In the genomic region with DNA sequence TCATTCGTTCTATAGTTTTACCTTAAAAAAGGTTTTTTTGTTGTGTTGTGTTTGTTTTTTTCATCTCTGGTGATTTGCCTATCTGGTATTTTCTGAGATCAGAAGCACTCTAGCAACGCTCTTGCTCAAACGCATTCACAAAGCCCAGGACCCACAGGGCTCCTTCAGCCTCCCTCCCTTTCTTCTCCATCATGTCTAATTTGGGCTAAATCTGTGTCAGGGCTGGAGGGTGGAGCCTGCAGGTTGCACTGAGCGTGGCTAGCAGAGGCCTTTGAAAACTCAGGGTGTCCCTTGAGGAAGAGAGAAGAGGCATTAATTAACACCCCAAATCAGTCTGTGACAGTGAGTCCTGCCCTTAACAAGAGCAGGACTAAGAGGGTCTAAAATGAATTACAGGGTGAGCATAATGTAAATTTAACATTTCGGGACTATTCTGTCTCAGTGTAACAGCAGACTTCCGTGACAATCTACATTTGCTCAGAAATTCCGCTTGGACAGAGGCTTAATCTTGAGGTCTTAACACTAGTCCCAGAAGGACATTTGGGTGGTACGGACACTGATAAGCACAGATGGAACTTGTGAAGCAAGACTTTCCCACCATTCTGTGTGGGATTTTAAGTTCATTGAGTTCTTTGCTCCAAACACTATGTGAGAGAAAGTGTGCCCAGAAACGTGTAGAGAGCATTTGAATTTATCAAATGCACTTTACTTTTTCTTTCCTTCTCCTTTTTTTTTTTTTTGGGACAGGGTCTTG, we compare ENCODE assay signal across 17 cellular contexts.
DNase-seq lines count a peak whose midpoint lies in the region; ATAC-seq and TF ChIP-seq lines count a peak whose summit lies in the region.
"Had no signal": no experiment of that assay in that cellular context is flagged by ENCODE, and none has a peak within 500 bp of the region (broad histone marks: within the 10 kb centered on the region; RNA-seq: fewer than 3 reads in every experiment).

No MANE protein-coding gene starts in this region.

- H3K27ac ChIP-seq in KOPT-K1 (ENCODE audit: low read depth, low read length, poor library complexity, severe bottlenecking) (peak overlapping the region; percentile 8), heart right ventricle (no peak overlapping the region), parathyroid adenoma (no peak overlapping the region), upper lobe of right lung (no peak overlapping the region)
- H3K27ac ChIP-seq: GM23248 had no signal

- no peak overlapping the region for H3K4me3 Mint-ChIP-seq in activated CD4-positive, alpha-beta T cell treated with anti-CD3 and anti-CD28 coated beads, Interleukin-2, amount 10 ng/mL, durations not matched to agents 24 days and 14 days
- H3K4me3 Mint-ChIP-seq in activated CD8-positive, alpha-beta T cell treated with anti-CD3 and anti-CD28 coated beads, Interleukin-2, amount 10 ng/mL, durations not matched to agents 7 days and 5 days: no peak overlapping the region
- H3K4me3 Mint-ChIP-seq: CD4-positive, alpha-beta T cell had no signal

- ATAC-seq in heart right ventricle: peak in 7 of 8 donors; percentile 21 to 68 (median 55)
- ATAC-seq in activated CD8-positive, alpha-beta T cell treated with anti-CD3 and anti-CD28 coated beads, Interleukin-2, amount 10 ng/mL, durations not matched to agents 7 days and 5 days: no peak
- no peak for ATAC-seq in upper lobe of right lung
- ATAC-seq: GM12878 had no signal

- peaks cover 4% of the 10 kb centered on the region for H3K4me1 Mint-ChIP-seq in activated CD4-positive, alpha-beta T cell treated with anti-CD3 and anti-CD28 coated beads, Interleukin-2, amount 10 ng/mL, durations not matched to agents 24 days and 14 days
- peaks cover 9% of the 10 kb centered on the region for H3K4me1 Mint-ChIP-seq in activated CD8-positive, alpha-beta T cell treated with anti-CD3 and anti-CD28 coated beads, Interleukin-2, amount 10 ng/mL, durations not matched to agents 7 days and 5 days (ENCODE audit: low read depth)

- H3K27ac Mint-ChIP-seq in activated CD4-positive, alpha-beta T cell treated with anti-CD3 and anti-CD28 coated beads, Interleukin-2, amount 10 ng/mL, durations not matched to agents 24 days and 14 days: no peak overlapping the region
- no peak overlapping the region for H3K27ac Mint-ChIP-seq in activated CD8-positive, alpha-beta T cell treated with anti-CD3 and anti-CD28 coated beads, Interleukin-2, amount 10 ng/mL, durations not matched to agents 7 days and 5 days
- H3K27ac Mint-ChIP-seq: CD4-positive, alpha-beta T cell had no signal

- no peaks in the 10 kb centered on the region for H3K36me3 ChIP-seq in KOPT-K1 (ENCODE audit: insufficient read depth, low read length)
- H3K36me3 ChIP-seq in heart right ventricle: no peaks in the 10 kb centered on the region
- no peaks in the 10 kb centered on the region for H3K36me3 ChIP-seq in parathyroid adenoma (ENCODE audit: control insufficient read depth, insufficient read depth, low read length)
- no peaks in the 10 kb centered on the region for H3K36me3 ChIP-seq in upper lobe of right lung

- no peak overlapping the region for H3K9ac ChIP-seq in parathyroid adenoma
- H3K9ac ChIP-seq: GM23248 had no signal

- H3K9me3 Mint-ChIP-seq in activated CD4-positive, alpha-beta T cell treated with anti-CD3 and anti-CD28 coated beads, Interleukin-2, amount 10 ng/mL, durations not matched to agents 24 days and 14 days: no peaks in the 10 kb centered on the region
- H3K9me3 Mint-ChIP-seq in activated CD8-positive, alpha-beta T cell treated with anti-CD3 and anti-CD28 coated beads, Interleukin-2, amount 10 ng/mL, durations not matched to agents 7 days and 5 days (ENCODE audit: insufficient read depth): no peaks in the 10 kb centered on the region
- H3K9me3 Mint-ChIP-seq: CD4-positive, alpha-beta T cell had no signal

- DNase-seq in activated CD4-positive, alpha-beta T cell treated with anti-CD3 and anti-CD28 coated beads, Interleukin-2, amount 10 ng/mL, durations not matched to agents 24 days and 14 days: peak; percentile 42
- no peak for DNase-seq in activated CD4-positive, alpha-beta T cell treated with anti-CD3 and anti-CD28 coated beads, Interleukin-2, amount 50 U/mL, for 4 hours
- DNase-seq in heart right ventricle (no peak), SHP77 treated with DMSO at 0.1 percent for 48 hours (lab: John Stamatoyannopoulos, UW) (no peak), upper lobe of right lung (no peak)
- DNase-seq in activated CD8-positive, alpha-beta T cell treated with anti-CD3 and anti-CD28 coated beads, Interleukin-2, amount 10 ng/mL, durations not matched to agents 7 days and 5 days: no peak
- DNase-seq: 8988T; AML-193; C1 segment of cervical spinal cord; Calu3; CD4-positive, alpha-beta T cell; DMS79; GM23248; H7 had no signal

- no peak for TF ChIP-seq CTCF in heart right ventricle (IDR thresholded peaks at IDR 0.05)
- no peak for TF ChIP-seq CTCF in parathyroid adenoma (IDR thresholded peaks at IDR 0.05)
- no peak for TF ChIP-seq CTCF in upper lobe of right lung (IDR thresholded peaks at IDR 0.05)

- 70 to 71% methylated on average over 9 of the region's 9 CpGs for WGBS in heart right ventricle, 2 donors

- peaks cover 7% of the 10 kb centered on the region for H3K27me3 Mint-ChIP-seq in activated CD4-positive, alpha-beta T cell treated with anti-CD3 and anti-CD28 coated beads, Interleukin-2, amount 10 ng/mL, durations not matched to agents 24 days and 14 days
- no peaks in the 10 kb centered on the region for H3K27me3 Mint-ChIP-seq in activated CD8-positive, alpha-beta T cell treated with anti-CD3 and anti-CD28 coated beads, Interleukin-2, amount 10 ng/mL, durations not matched to agents 7 days and 5 days (ENCODE audit: low read depth)
- H3K27me3 Mint-ChIP-seq: CD4-positive, alpha-beta T cell had no signal

- CTCF ChIA-PET in activated CD8-positive, alpha-beta T cell treated with anti-CD3 and anti-CD28 coated beads, Interleukin-2, amount 10 ng/mL, durations not matched to agents 7 days and 5 days (lab: Charles Lee): no interaction called here

- H3K4me1 ChIP-seq in heart right ventricle (peaks cover 0 to 9% (median 0%) of the 10 kb centered on the region in 9 donors), parathyroid adenoma (peaks cover 10% of the 10 kb centered on the region), upper lobe of right lung (peaks cover 6% of the 10 kb centered on the region)

- H3K79me2 ChIP-seq in parathyroid adenoma: no peaks in the 10 kb centered on the region

- intact Hi-C loops in activated CD4-positive, alpha-beta T cell treated with anti-CD3 and anti-CD28 coated beads, Interleukin-2, amount 10 ng/mL, durations not matched to agents 24 days and 14 days (cut with micrococcal nuclease): no loop called here
- intact Hi-C loops in heart right ventricle (cut with DNase I) (no loop called here), upper lobe of right lung (cut with DNase I) (no loop called here)

- H3K4me3 ChIP-seq in heart right ventricle: no peak overlapping the region
- H3K4me3 ChIP-seq in parathyroid adenoma (ENCODE audit: low read depth, low read length): no peak overlapping the region
- no peak overlapping the region for H3K4me3 ChIP-seq in upper lobe of right lung
- H3K4me3 ChIP-seq: GM12878, GM23248 had no signal

- peak overlapping the region; percentile 34 for H2AFZ ChIP-seq in parathyroid adenoma
- H2AFZ ChIP-seq: GM23248 had no signal

- no peak overlapping the region for H3K4me2 ChIP-seq in parathyroid adenoma (ENCODE audit: low read length)

- POLR2A ChIA-PET in activated CD8-positive, alpha-beta T cell treated with anti-CD3 and anti-CD28 coated beads, Interleukin-2, amount 10 ng/mL, durations not matched to agents 7 days and 5 days (lab: Charles Lee): no interaction called here

- H3K9me3 ChIP-seq in KOPT-K1 (ENCODE audit: insufficient read depth, low read length, poor library complexity, severe bottlenecking) (no peaks in the 10 kb centered on the region), heart right ventricle (no peaks in the 10 kb centered on the region), parathyroid adenoma (ENCODE audit: control insufficient read depth, low read length) (no peaks in the 10 kb centered on the region), upper lobe of right lung (no peaks in the 10 kb centered on the region)

- H3K27me3 ChIP-seq in heart right ventricle (no peaks in the 10 kb centered on the region), parathyroid adenoma (ENCODE audit: control insufficient read depth, insufficient read depth, low read length) (no peaks in the 10 kb centered on the region), upper lobe of right lung (no peaks in the 10 kb centered on the region)

- no peaks in the 10 kb centered on the region for H3K36me3 Mint-ChIP-seq in activated CD4-positive, alpha-beta T cell treated with anti-CD3 and anti-CD28 coated beads, Interleukin-2, amount 10 ng/mL, durations not matched to agents 24 days and 14 days (ENCODE audit: low read depth)
- no peaks in the 10 kb centered on the region for H3K36me3 Mint-ChIP-seq in activated CD8-positive, alpha-beta T cell treated with anti-CD3 and anti-CD28 coated beads, Interleukin-2, amount 10 ng/mL, durations not matched to agents 7 days and 5 days (ENCODE audit: low read depth)

Comparison
In these comparisons a context has a peak if more than half of its experiments do, and no peak if none do; other contexts are left out.
1. ATAC-seq: peak in heart right ventricle (7 of 8); none in activated CD8-positive, alpha-beta T cell treated with anti-CD3 and anti-CD28 coated beads, Interleukin-2, amount 10 ng/mL, durations not matched to agents 7 days and 5 days (single experiment) and upper lobe of right lung (single experiment).